Comparison of ENCODE assay signal across 23 cellular contexts in the genomic region with DNA sequence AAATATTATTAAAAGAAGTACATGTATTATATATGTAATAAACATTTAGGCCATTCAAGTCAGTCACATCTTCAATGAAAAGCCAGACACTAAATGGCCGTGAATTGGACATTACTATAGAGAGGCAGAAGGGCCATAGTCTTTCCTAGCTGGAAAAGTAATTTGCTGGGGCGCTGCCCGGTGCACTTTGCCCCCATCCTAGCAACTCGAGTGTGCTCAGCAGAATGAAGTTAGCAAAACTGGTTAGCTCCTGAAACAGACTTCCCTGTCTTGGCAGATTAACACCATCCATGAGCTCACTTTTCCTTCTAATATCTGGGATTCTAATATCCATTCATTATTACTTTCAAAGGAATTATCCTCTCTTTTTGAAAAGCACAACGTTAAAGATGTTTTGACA. TPM values are rescaled to one million over a fixed set of nuclear protein-coding genes. Genes with fewer than 3 reads are reported as not detected.
DNase-seq lines count a peak whose midpoint lies in the region; ATAC-seq and TF ChIP-seq lines count a peak whose summit lies in the region.
"Had no signal": no experiment of that assay in that cellular context is flagged by ENCODE, and none has a peak within 500 bp of the region (broad histone marks: within the 10 kb centered on the region; RNA-seq: fewer than 3 reads in every experiment).

No MANE protein-coding gene starts in this region.

- H3K4me1 Mint-ChIP-seq in Caco-2 (ENCODE audit: low read depth, unreplicated experiment) (peaks cover 39% of the 10 kb centered on the region), endodermal cell (peaks cover 5% of the 10 kb centered on the region), natural killer cell (peaks cover 17 to 20% of the 10 kb centered on the region in 2 donors)

- no TSS peak for BruUV-seq in Caco-2 (replicated peaks; lab: Mats Ljungman, UMichigan)

- H3K9me3 ChIP-seq in Caco-2 (no peaks in the 10 kb centered on the region), adrenal gland (replicated peaks in 1 of 3) (no peaks in the 10 kb centered on the region), liver (ENCODE audit: control insufficient read depth in 4 of 4, low read length in 3 of 4) (no peaks in the 10 kb centered on the region), endodermal cell (ENCODE audit: control insufficient read depth, low read length) (no peaks in the 10 kb centered on the region)
- H3K9me3 ChIP-seq: lower lobe of right lung had no signal

- H3K4me3 ChIP-seq in Caco-2 (ENCODE audit: low read depth, low read length) (no peak overlapping the region), adrenal gland (peak overlapping the region in 1 of 4 donors; percentile 20), liver (ENCODE audit: low read depth in 1 of 3, low read length in 3 of 3) (no peak overlapping the region), endodermal cell (ENCODE audit: low read length) (no peak overlapping the region)
- H3K4me3 ChIP-seq: GM23338, lower lobe of right lung, neural progenitor cell had no signal

- CTCF ChIA-PET in Caco-2 (lab: Charles Lee): interaction anchor here (1.0 to 1.9 kb wide), 4 partner anchors 38 to 199 kb away, joined by 3 to 8 read pairs (median 4); a partner anchor contains a TSS

- H3K36me3 Mint-ChIP-seq in Caco-2 (ENCODE audit: insufficient read depth, unreplicated experiment) (peaks cover 13% of the 10 kb centered on the region), endodermal cell (ENCODE audit: low read depth) (peaks cover 2% of the 10 kb centered on the region), natural killer cell (no peaks in the 10 kb centered on the region)
- H3K36me3 Mint-ChIP-seq: neural progenitor cell; stimulated activated memory B cell treated with anti-CD40 and anti-IgM and Interleukin-4, amounts not matched to agents 10 μg/mL and 1 μg/mL and 100 μg/mL, for 72 hours had no signal

- TF ChIP-seq RAD21 in liver (IDR thresholded peaks at IDR 0.05): no peak

- intact Hi-C loops in Caco-2 (cut with micrococcal nuclease; ENCODE audit: unreplicated experiment): loop anchor here (5.0 kb wide), 3 partner anchors 183 to 497 kb away; a partner anchor contains a TSS
- intact Hi-C loops in adrenal gland (cut with DNase I): no loop called here
- intact Hi-C loops in natural killer cell (cut with micrococcal nuclease): loop anchor here (5.0 kb wide), 4 partner anchors 58 to 1863 kb away; a partner anchor contains a TSS

- H3K4me3 Mint-ChIP-seq in Caco-2 (ENCODE audit: unreplicated experiment): peak overlapping the region; percentile 100
- H3K4me3 Mint-ChIP-seq in endodermal cell: no peak overlapping the region
- H3K4me3 Mint-ChIP-seq in natural killer cell: no peak overlapping the region
- H3K4me3 Mint-ChIP-seq: activated CD4-positive, alpha-beta memory T cell treated with anti-CD3 and anti-CD28 coated beads for 36 hours; activated naive CD4-positive, alpha-beta T cell treated with anti-CD3 and anti-CD28 coated beads for 36 hours; GM23338; stimulated activated memory B cell treated with anti-CD40 and anti-IgM and Interleukin-4, amounts not matched to agents 10 μg/mL and 1 μg/mL and 100 μg/mL, for 72 hours; T-helper 17 cell had no signal

- H3K27me3 Mint-ChIP-seq in Caco-2 (ENCODE audit: insufficient read depth, unreplicated experiment): no peaks in the 10 kb centered on the region
- H3K27me3 Mint-ChIP-seq in endodermal cell (ENCODE audit: insufficient read depth): peaks cover 19% of the 10 kb centered on the region
- no peaks in the 10 kb centered on the region for H3K27me3 Mint-ChIP-seq in natural killer cell (ENCODE audit: low read depth in 2 of 2)
- H3K27me3 Mint-ChIP-seq: activated CD4-positive, alpha-beta memory T cell treated with anti-CD3 and anti-CD28 coated beads for 36 hours; stimulated activated memory B cell treated with anti-CD40 and anti-IgM and Interleukin-4, amounts not matched to agents 10 μg/mL and 1 μg/mL and 100 μg/mL, for 72 hours; T-helper 17 cell had no signal

- H3K9me3 Mint-ChIP-seq in Caco-2 (ENCODE audit: unreplicated experiment) (no peaks in the 10 kb centered on the region), endodermal cell (no peaks in the 10 kb centered on the region), natural killer cell (no peaks in the 10 kb centered on the region)
- H3K9me3 Mint-ChIP-seq: activated CD4-positive, alpha-beta memory T cell treated with anti-CD3 and anti-CD28 coated beads for 36 hours; activated naive CD4-positive, alpha-beta T cell treated with anti-CD3 and anti-CD28 coated beads for 36 hours; GM23338; neural progenitor cell; stimulated activated memory B cell treated with anti-CD40 and anti-IgM and Interleukin-4, amounts not matched to agents 10 μg/mL and 1 μg/mL and 100 μg/mL, for 72 hours had no signal

- H3K36me3 ChIP-seq in Caco-2 (ENCODE audit: control insufficient read depth, insufficient read depth, low read length) (no peaks in the 10 kb centered on the region), adrenal gland (replicated peaks in 1 of 2) (no peaks in the 10 kb centered on the region), liver (ENCODE audit: control insufficient read depth in 4 of 4, insufficient read depth in 3 of 4, low read depth in 1 of 4, low read length in 3 of 4) (no peaks in the 10 kb centered on the region), endodermal cell (ENCODE audit: control insufficient read depth, insufficient read depth, low read length) (no peaks in the 10 kb centered on the region)
- H3K36me3 ChIP-seq: lower lobe of right lung, neural progenitor cell had no signal

- whole genome bisulfite sequencing in adrenal gland, 4 donors: 34 to 39% (median 38%) methylated on average over 5 of the region's 5 CpGs
- WGBS in liver: 19% methylated on average over 5 of the region's 5 CpGs
- WGBS in endodermal cell (ENCODE audit: insufficient coverage in 1 of 2, insufficient read length in 1 of 2), 2 experiments: 80 to 82% methylated on average over 5 of the region's 5 CpGs

- H3K9ac ChIP-seq in liver (ENCODE audit: low read depth in 1 of 2, low read length in 2 of 2) (peak overlapping the region in 1 of 2 donors; percentile 5), endodermal cell (ENCODE audit: extremely low read depth, low read length, poor library complexity, severe bottlenecking) (no peak overlapping the region)
- H3K9ac ChIP-seq: neural progenitor cell had no signal

- H3K27ac ChIP-seq in adrenal gland (peak overlapping the region in 4 of 5 donors; percentile 38 to 59 (median 56)), liver (ENCODE audit: low read depth in 1 of 2, low read length in 2 of 2) (peak overlapping the region; percentile 31 to 32), endodermal cell (ENCODE audit: low read depth, low read length) (no peak overlapping the region)
- H3K27ac ChIP-seq: lower lobe of right lung, neural progenitor cell had no signal

- H3K27ac Mint-ChIP-seq in Caco-2 (ENCODE audit: unreplicated experiment): peak overlapping the region; percentile 71
- H3K27ac Mint-ChIP-seq in endodermal cell: no peak overlapping the region
- no peak overlapping the region for H3K27ac Mint-ChIP-seq in natural killer cell
- H3K27ac Mint-ChIP-seq: activated CD4-positive, alpha-beta memory T cell treated with anti-CD3 and anti-CD28 coated beads for 36 hours; activated naive CD4-positive, alpha-beta T cell treated with anti-CD3 and anti-CD28 coated beads for 36 hours; GM23338; neural progenitor cell; stimulated activated memory B cell treated with anti-CD40 and anti-IgM and Interleukin-4, amounts not matched to agents 10 μg/mL and 1 μg/mL and 100 μg/mL, for 72 hours; T-helper 17 cell had no signal

- POLR2A ChIA-PET in Caco-2 (lab: Charles Lee): interaction anchor here (0.5 to 1.1 kb wide), 5 partner anchors 58 to 1941 kb away, joined by 3 to 5 read pairs (median 3); a partner anchor contains a TSS

- H3K4me1 ChIP-seq in Caco-2 (peaks cover 55% of the 10 kb centered on the region), adrenal gland (replicated peaks in 1 of 2) (peaks cover 14 to 46% of the 10 kb centered on the region in 2 donors), liver (ENCODE audit: control insufficient read depth in 4 of 4, insufficient read depth in 4 of 4, low read length in 3 of 4) (peaks cover 7 to 35% (median 21%) of the 10 kb centered on the region in 4 donors), endodermal cell (ENCODE audit: control insufficient read depth, insufficient read depth, low read length) (no peaks in the 10 kb centered on the region)

- DNase-seq in Caco-2 (peak; percentile 61 to 73), adrenal gland (peak in 1 of 7 donors; percentile 24), renal cortical epithelial cell (ENCODE audit: low read depth) (peak; percentile 13), endodermal cell (no peak), ureter (ENCODE audit: low spot score) (no peak), natural killer cell (no peak)
- DNase-seq in stimulated activated CD8-positive, alpha-beta memory T cell treated with anti-CD3 and anti-CD28 coated beads, Interleukin-4, amount 100 ng/mL, for 48 hours: no peak
- DNase-seq: activated CD4-positive, alpha-beta memory T cell treated with anti-CD3 and anti-CD28 coated beads for 36 hours; activated naive CD4-positive, alpha-beta T cell treated with anti-CD3 and anti-CD28 coated beads for 36 hours; activated T-cell treated with anti-CD3 and anti-CD28 coated beads, Interleukin-2, amount 50 U/mL, for 1 hour; EL; foreskin fibroblast; IMR-90; lower lobe of right lung; NCI-H2029 treated with DMSO at 0.1 percent for 48 hours; NCI-H524 treated with DMSO at 0.1 percent for 48 hours; retina; stimulated activated CD4-positive, alpha-beta T cell treated with anti-CD3 and anti-CD28 coated beads, Interleukin-15, amount 100 ng/mL, for 24 hours; T-helper 17 cell had no signal

- ATAC-seq in natural killer cell: no peak
- ATAC-seq: GM23338; lower lobe of right lung; stimulated activated memory B cell treated with anti-CD40 and anti-IgM and Interleukin-4, amounts not matched to agents 10 μg/mL and 1 μg/mL and 100 μg/mL, for 72 hours; T-helper 17 cell had no signal

- no peaks in the 10 kb centered on the region for H3K27me3 ChIP-seq in Caco-2 (replicated peaks; ENCODE audit: control insufficient read depth, insufficient read depth, low read length)
- H3K27me3 ChIP-seq in adrenal gland: no peaks in the 10 kb centered on the region
- H3K27me3 ChIP-seq in liver (ENCODE audit: control insufficient read depth in 4 of 4, insufficient read depth in 4 of 4, low read length in 3 of 4): no peaks in the 10 kb centered on the region
- peaks cover 20% of the 10 kb centered on the region for H3K27me3 ChIP-seq in endodermal cell (ENCODE audit: control insufficient read depth, insufficient read depth, low read length, poor library complexity, severe bottlenecking)

- no peak for TF ChIP-seq CTCF in Caco-2 (IDR thresholded peaks at IDR 0.05; ENCODE audit: insufficient read depth in 1 of 2, low read depth in 1 of 2, low read length in 1 of 2, severe bottlenecking in 1 of 2, unreplicated experiment in 1 of 2)
- no peak for TF ChIP-seq CTCF in adrenal gland (IDR thresholded peaks at IDR 0.05)
- TF ChIP-seq CTCF in liver (IDR thresholded peaks at IDR 0.05; ENCODE audit: low read depth, low read length, missing input control): no peak
- no peak for TF ChIP-seq CTCF in endodermal cell (conservative IDR thresholded peaks at IDR 0.05)
- no peak for TF ChIP-seq CTCF in natural killer cell (IDR thresholded peaks at IDR 0.05)

- TF ChIP-seq POLR2A in adrenal gland (IDR thresholded peaks at IDR 0.05): no peak

RNA-seq across cellular contexts. Expression of a gene that starts 2.8 kb away (rescaled TPM):
- total RNA-seq in Caco-2 (2022) (16.7 and 20.7 TPM in 2 replicates), adrenal gland (10 to 100 TPM in 3 of 8 donors, 1 to 10 TPM in 5; 5.9 to 13.9 (median 7.7) TPM), liver (1 to 10 TPM; 3.7 to 3.9 TPM), renal cortical epithelial cell (8.0 TPM in 2 replicates), endodermal cell (1 to 10 TPM; 2.0 to 5.6 TPM), ureter (9.4 TPM), natural killer cell (1 to 10 TPM; 3.0 to 6.2 (median 4.4) TPM)
- polyA plus RNA-seq in adrenal gland (10 to 100 TPM in 1 of 3 donors, 1 to 10 TPM in 2; 8.0 to 18.5 (median 8.2) TPM), liver (10 to 100 TPM in 1 of 2 donors, 1 to 10 TPM in 1; 5.7 to 10.1 TPM)
- 5.3 TPM for polyA plus RNA-seq in endodermal cell (2013, experiment 1 of 2)
- polyA plus RNA-seq in endodermal cell (2013, experiment 2 of 2): 5.1 TPM

RNA-seq across cellular contexts. Expression of a gene that starts 57.9 kb away (rescaled TPM):
- total RNA-seq in Caco-2 (2022) (16.5 and 21.0 TPM in 2 replicates), adrenal gland (10 to 100 TPM; 13.7 to 28.7 (median 19.8) TPM), liver (10 to 100 TPM in 1 of 2 donors, 1 to 10 TPM in 1; 9.4 to 10.5 TPM), renal cortical epithelial cell (26.9 and 31.3 TPM in 2 replicates), endodermal cell (10 to 100 TPM; 44.3 TPM), ureter (29.5 TPM), natural killer cell (10 to 100 TPM; 18.9 to 22.1 (median 20.6) TPM)
- polyA plus RNA-seq in adrenal gland (10 to 100 TPM; 16.0 to 28.7 (median 23.5) TPM), liver (1 to 10 TPM; 4.7 to 9.9 TPM)
- polyA plus RNA-seq in endodermal cell (2013, experiment 1 of 2): 57.9 TPM
- polyA plus RNA-seq in endodermal cell (2013, experiment 2 of 2): 54.4 TPM

Comparison
In these comparisons a context has a peak if more than half of its experiments do, and no peak if none do; other contexts are left out.
1. DNase-seq: peak in Caco-2 (2 of 2) and renal cortical epithelial cell (single experiment); none in endodermal cell (single experiment), ureter (single experiment), stimulated activated CD8-positive, alpha-beta memory T cell treated with anti-CD3 and anti-CD28 coated beads, Interleukin-4, amount 100 ng/mL, for 48 hours (single experiment) and natural killer cell (single experiment).
2. intact Hi-C loops: an anchor here in Caco-2 (5.0 kb wide) and natural killer cell (5.0 kb wide); none called in adrenal gland.